Comparison of ENCODE assay signal across 28 cellular contexts in genomic region chr7:82210422-82211184, GRCh38.
DNase-seq lines count a peak whose midpoint lies in the region; FAIRE-seq and TF ChIP-seq lines count a peak whose summit lies in the region.
"Had no signal": no experiment of that assay in that cellular context is flagged by ENCODE, and none has a peak within 500 bp of the region (broad histone marks: within the 10 kb centered on the region; RNA-seq: fewer than 3 reads in every experiment).

No MANE protein-coding gene starts in this region.

- H4K8ac ChIP-seq in H9 (replicated peaks; ENCODE audit: insufficient read length, low read depth, low read length), result no peak overlapping the region

- H3K27ac ChIP-seq in H9 (ENCODE audit: insufficient read length, low read depth, low read length), result no peak overlapping the region
- no peak overlapping the region for H3K27ac ChIP-seq in neural progenitor cell
- no peak overlapping the region for H3K27ac ChIP-seq in kidney (ENCODE audit: low read depth in 2 of 2, low read length in 2 of 2)
- H3K27ac ChIP-seq: foreskin keratinocyte, neutrophil, RWPE1, spleen, tibial nerve had no signal

- no peak overlapping the region for H4K91ac ChIP-seq in H9 (ENCODE audit: insufficient read length, low read depth, low read length)

- no peak overlapping the region for H2BK12ac ChIP-seq in H9 (ENCODE audit: insufficient read length, low read depth, low read length)

- H3K27me3 Mint-ChIP-seq in H9 (ENCODE audit: low read depth) (no peaks in the 10 kb centered on the region), neural progenitor cell (ENCODE audit: insufficient read depth, low read depth) (no peaks in the 10 kb centered on the region)

- DNase-seq in H9 (no peak), NCI-H69 (lab: John Stamatoyannopoulos, UW) (peak; percentile 68), epithelial cell of esophagus (ENCODE audit: low read depth) (peak; percentile 2), neural progenitor cell (ENCODE audit: low spot score) (no peak), NCI-H226 (no peak), NCI-H2196 treated with DMSO at 0.1 percent for 48 hours (lab: John Stamatoyannopoulos, UW; ENCODE audit: unreplicated experiment) (no peak), kidney (no peak)
- no peak for DNase-seq in activated CD4-positive, CD25-positive, alpha-beta regulatory T cell treated with anti-CD3 and anti-CD28 coated beads, Interleukin-2, amount 50 U/mL, for 72 hours
- DNase-seq: activated CD4-positive, alpha-beta T cell treated with anti-CD3 and anti-CD28 coated beads, Interleukin-2, amount 50 U/mL, for 4 hours; activated CD8-positive, alpha-beta memory T cell treated with anti-CD3 and anti-CD28 coated beads, Interleukin-2, amount 50 U/mL, for 48 hours; BE2C; cortex of kidney; DMS79; hippocampal formation; NCI-H1092 treated with DMSO at 0.1 percent for 48 hours; NCI-H1930; NCI-H510A; spleen; stimulated activated CD4-positive, alpha-beta T cell treated with anti-CD3 and anti-CD28 coated beads, Interleukin-4, amount 100 ng/mL, for 1 hour; stimulated activated naive CD8-positive, alpha-beta T cell treated with anti-CD3 and anti-CD28 coated beads, Interleukin-15, Interleukin-2, amounts not matched to agents 100 U/mL and 50 U/mL, for 24 hours; T-helper 9 cell had no signal

- H3K9ac ChIP-seq in H9 (ENCODE audit: extremely low read depth, insufficient read length, low read length) (no peak overlapping the region), neural progenitor cell (no peak overlapping the region), kidney (ENCODE audit: low read length in 2 of 2) (no peak overlapping the region)

- H3T11ph ChIP-seq in H9 (ENCODE audit: low read length), result no peak overlapping the region

- H3K36me3 ChIP-seq in neural progenitor cell (no peaks in the 10 kb centered on the region), kidney (ENCODE audit: control insufficient read depth in 1 of 2, insufficient read depth in 2 of 2, low read length in 2 of 2) (no peaks in the 10 kb centered on the region)
- H3K36me3 ChIP-seq: neutrophil, spleen, tibial nerve had no signal

- TF ChIP-seq CTCF in H9 (conservative IDR thresholded peaks at IDR 0.05) (no peak), epithelial cell of esophagus (IDR thresholded peaks at IDR 0.05; ENCODE audit: insufficient read depth, low read depth, low read length, missing control alignments) (no peak), neural progenitor cell (IDR thresholded peaks at IDR 0.05) (no peak), kidney (IDR thresholded peaks at IDR 0.05; ENCODE audit: borderline replicate concordance, extremely low read depth, insufficient read depth) (no peak)

- H4K20me1 ChIP-seq in H9 (ENCODE audit: control insufficient read depth, insufficient read depth, insufficient read length) (no peaks in the 10 kb centered on the region), neural progenitor cell (ENCODE audit: low read depth) (no peaks in the 10 kb centered on the region)

- H3K4me2 ChIP-seq in H9 (ENCODE audit: insufficient read depth, insufficient read length, low read length), result no peak overlapping the region
- H3K4me2 ChIP-seq in neural progenitor cell, result no peak overlapping the region

- no peak overlapping the region for H2BK15ac ChIP-seq in H9 (ENCODE audit: low read depth, low read length)

- intact Hi-C loops in kidney (cut with DNase I), result no loop called here

- no peak overlapping the region for H2BK20ac ChIP-seq in H9 (ENCODE audit: low read depth, low read length, poor library complexity, severe bottlenecking)

- H3K18ac ChIP-seq in H9 (ENCODE audit: insufficient read length, low read depth, low read length), result no peak overlapping the region

- no peak for FAIRE-seq in kidney (lab: Jason Lieb, UNC)
- FAIRE-seq: islet of Langerhans had no signal

- H3K4me3 ChIP-seq in epithelial cell of esophagus (ENCODE audit: low read length) (no peak overlapping the region), neural progenitor cell (no peak overlapping the region), kidney (ENCODE audit: low read length in 2 of 2) (no peak overlapping the region)
- H3K4me3 ChIP-seq: lung, spleen, tibial nerve had no signal

- H3F3A ChIP-seq in neural progenitor cell (ENCODE audit: low read depth), result no peaks in the 10 kb centered on the region

- H2BK120ac ChIP-seq in H9 (ENCODE audit: low read depth, low read length, poor library complexity, severe bottlenecking), result no peak overlapping the region

- H3K9me3 ChIP-seq in H9 (ENCODE audit: control insufficient read depth, low read depth, low read length) (no peaks in the 10 kb centered on the region), neural progenitor cell (ENCODE audit: low read depth) (no peaks in the 10 kb centered on the region), kidney (ENCODE audit: control insufficient read depth in 1 of 2, low read length in 2 of 2) (peaks cover 0 to 4% of the 10 kb centered on the region in 2 donors)
- H3K9me3 ChIP-seq: neutrophil had no signal

- H3K4me1 ChIP-seq in H9 (ENCODE audit: insufficient read depth, low read length) (no peaks in the 10 kb centered on the region), neural progenitor cell (no peaks in the 10 kb centered on the region), kidney (ENCODE audit: control insufficient read depth in 1 of 2, insufficient read depth in 1 of 2, low read depth in 1 of 2, low read length in 2 of 2) (no peaks in the 10 kb centered on the region)
- H3K4me1 ChIP-seq: foreskin keratinocyte, spleen had no signal

- H3K27me3 ChIP-seq in H9 (ENCODE audit: insufficient read depth, low read length) (no peaks in the 10 kb centered on the region), neural progenitor cell (no peaks in the 10 kb centered on the region)
- H3K27me3 ChIP-seq: BE2C, foreskin keratinocyte, neutrophil, spleen, tibial nerve had no signal

- H2AFZ ChIP-seq in H9 (ENCODE audit: low read length) (no peak overlapping the region), neural progenitor cell (replicated peaks) (peak overlapping the region; percentile 35)

- H3K23ac ChIP-seq in H9 (ENCODE audit: insufficient read length, low read depth, low read length), result no peak overlapping the region

- no peaks in the 10 kb centered on the region for H3K79me1 ChIP-seq in H9 (ENCODE audit: insufficient read depth, low read depth, low read length, poor library complexity, severe bottlenecking)

- no peaks in the 10 kb centered on the region for H3K79me2 ChIP-seq in H9 (ENCODE audit: insufficient read depth, low read length)
- H3K79me2 ChIP-seq in neural progenitor cell (ENCODE audit: low read depth), result no peaks in the 10 kb centered on the region

- no peak overlapping the region for H3K56ac ChIP-seq in H9 (ENCODE audit: insufficient read length, low read depth, low read length)

- H4K5ac ChIP-seq in H9 (ENCODE audit: insufficient read length, low read depth, low read length), result no peak overlapping the region

- H2BK5ac ChIP-seq in H9 (ENCODE audit: insufficient read length, low read length), result no peak overlapping the region

- no peak overlapping the region for H3K14ac ChIP-seq in H9 (ENCODE audit: insufficient read depth, low read length)

- peaks cover 2 to 19% (median 4%) of the 10 kb centered on the region in 3 experiments; a peak in 5 of 7 replicates for H3K36me3 Mint-ChIP-seq in H9 (ENCODE audit: insufficient read depth in 1 of 3, low read depth in 3 of 3)
- peaks cover 4% of the 10 kb centered on the region for H3K36me3 Mint-ChIP-seq in neural progenitor cell

- no peak overlapping the region for H3K4ac ChIP-seq in H9 (ENCODE audit: low read depth, low read length)

- H2AK5ac ChIP-seq in H9 (ENCODE audit: insufficient read length, low read length), result no peak overlapping the region

- H3K23me2 ChIP-seq in H9 (ENCODE audit: insufficient read length, low read depth, low read length, poor library complexity, severe bottlenecking), result no peaks in the 10 kb centered on the region

- H3K27ac Mint-ChIP-seq in H9 (peak overlapping the region in 2 of 3 experiments; percentile 23 to 79; a peak in 1 of 7 replicates), neural progenitor cell (no peak overlapping the region)
- H3K27ac Mint-ChIP-seq: WTC11 had no signal

- H3K9me3 Mint-ChIP-seq in H9 (peaks cover 4% of the 10 kb centered on the region in 2 experiments; a peak in 3 of 5 replicates), neural progenitor cell (peaks cover 10% of the 10 kb centered on the region)

- H3K4me3 Mint-ChIP-seq in H9 (no peak overlapping the region), neural progenitor cell (no peak overlapping the region)
- H3K4me3 Mint-ChIP-seq: WTC11 had no signal

- H3K4me1 Mint-ChIP-seq in H9 (no peaks in the 10 kb centered on the region; a peak in 1 of 4 replicates), neural progenitor cell (peaks cover 20% of the 10 kb centered on the region)
- H3K4me1 Mint-ChIP-seq: WTC11 had no signal

- no CpG with 5 or more reads among the region's 2 CpGs for WGBS in H9 (ENCODE audit: extremely low coverage, insufficient read length, low lambda C conversion rate)

Comparison
In these comparisons a context has a peak if more than half of its experiments do, and no peak if none do; other contexts are left out.
1. DNase-seq: peak in NCI-H69 (single experiment) and epithelial cell of esophagus (single experiment); none in H9 (single experiment), neural progenitor cell (single experiment), NCI-H226 (single experiment), activated CD4-positive, CD25-positive, alpha-beta regulatory T cell treated with anti-CD3 and anti-CD28 coated beads, Interleukin-2, amount 50 U/mL, for 72 hours (single experiment), NCI-H2196 treated with DMSO at 0.1 percent for 48 hours (single experiment) and kidney (single experiment).